10 cellular contexts compared by ENCODE assay signal in the genomic region with DNA sequence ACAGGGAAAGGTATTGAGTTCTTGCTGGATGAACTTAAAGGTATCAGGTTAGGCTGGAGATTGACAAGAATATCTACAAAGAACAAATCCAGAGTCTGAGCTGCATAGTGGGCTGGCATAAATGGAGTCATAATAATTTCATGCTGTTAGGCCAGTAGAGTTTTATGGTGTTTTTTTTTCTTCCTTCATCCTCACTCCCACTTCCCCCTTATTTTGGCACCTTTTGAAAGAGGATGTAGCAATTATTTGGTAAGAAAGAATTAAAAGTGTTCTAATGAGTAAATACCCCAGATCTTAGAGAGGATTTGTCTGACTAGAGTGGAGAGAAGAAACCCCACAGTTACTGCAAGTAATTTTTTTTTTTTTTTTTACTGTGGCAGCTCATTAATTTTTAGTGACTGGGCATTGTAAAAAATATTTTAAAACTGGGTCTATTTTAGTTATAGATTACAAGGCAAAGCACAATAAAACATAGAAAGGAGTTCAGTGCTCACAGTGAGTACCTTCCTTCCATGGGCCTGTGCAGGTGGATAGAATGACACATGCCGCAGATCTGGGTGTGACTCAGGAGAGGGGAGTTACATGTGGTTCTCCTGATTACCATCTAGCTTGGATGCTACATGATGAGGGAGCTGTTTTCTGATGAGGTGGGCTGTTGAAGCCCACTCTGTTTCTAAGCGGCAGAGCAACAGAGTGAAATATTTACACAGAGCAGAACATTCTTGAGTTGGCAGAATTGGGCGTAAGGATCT. TPM values are rescaled to one million over a fixed set of nuclear protein-coding genes. Genes with fewer than 3 reads are reported as not detected.
DNase-seq lines count a peak whose midpoint lies in the region; ATAC-seq and TF ChIP-seq lines count a peak whose summit lies in the region.
"Had no signal": no experiment of that assay in that cellular context is flagged by ENCODE, and none has a peak within 500 bp of the region (broad histone marks: within the 10 kb centered on the region; RNA-seq: fewer than 3 reads in every experiment).

No MANE protein-coding gene starts in this region.

- DNase-seq in CD4-positive, alpha-beta memory T cell: peak in 1 of 5 donors; percentile 67
- DNase-seq in MV-4-11 (lab: John Stamatoyannopoulos, UW) (peak; percentile 75), memory B cell (ENCODE audit: low spot score in 2 of 2) (no peak), NCI-H226 (no peak), esophagus squamous epithelium (lab: John Stamatoyannopoulos, UW) (no peak), progenitor cell of endocrine pancreas (ENCODE audit: low spot score, unreplicated experiment) (no peak)
- DNase-seq in activated T-cell treated with anti-CD3 and anti-CD28 coated beads, Interleukin-2, amount 50 U/mL, for 48 hours: peak; percentile 51 to 60
- DNase-seq: upper lobe of right lung had no signal

- H3K36me3 ChIP-seq in CD4-positive, alpha-beta memory T cell (ENCODE audit: insufficient read depth, low read length): no peaks in the 10 kb centered on the region
- H3K36me3 ChIP-seq in esophagus squamous epithelium: peaks cover 0 to 13% (median 0%) of the 10 kb centered on the region in 3 donors

- no peaks in the 10 kb centered on the region for H3K27me3 ChIP-seq in CD4-positive, alpha-beta memory T cell (ENCODE audit: insufficient read depth, low read length)
- H3K27me3 ChIP-seq in esophagus squamous epithelium: no peaks in the 10 kb centered on the region
- H3K27me3 ChIP-seq: upper lobe of right lung had no signal

- H3K27ac Mint-ChIP-seq in CD4-positive, alpha-beta memory T cell: peak overlapping the region; percentile 53 to 98 (median 88)
- H3K27ac Mint-ChIP-seq in memory B cell (peak overlapping the region; percentile 92), progenitor cell of endocrine pancreas (no peak overlapping the region)

- H3K4me1 ChIP-seq in CD4-positive, alpha-beta memory T cell (ENCODE audit: insufficient read depth, low read length): peaks cover 70% of the 10 kb centered on the region
- peaks cover 8 to 94% (median 49%) of the 10 kb centered on the region in 3 donors for H3K4me1 ChIP-seq in esophagus squamous epithelium

- peak overlapping the region; percentile 46 for H3K27ac ChIP-seq in CD4-positive, alpha-beta memory T cell (ENCODE audit: low read depth, low read length)
- H3K27ac ChIP-seq in esophagus squamous epithelium: no peak overlapping the region
- H3K27ac ChIP-seq: upper lobe of right lung had no signal

- WGBS in esophagus squamous epithelium, 2 donors: 91 to 92% methylated on average over 3 of the region's 3 CpGs

- ATAC-seq in memory B cell (ENCODE audit: low read depth) (no peak), HG03354 (IDR thresholded peaks at IDR 0.05; ENCODE audit: poor library complexity, severe bottlenecking, unreplicated experiment) (no peak)
- ATAC-seq: HCT116, upper lobe of right lung had no signal

- H3K9me3 ChIP-seq in CD4-positive, alpha-beta memory T cell (ENCODE audit: control insufficient read depth in 1 of 2, low read length in 2 of 2): no peaks in the 10 kb centered on the region
- H3K9me3 ChIP-seq in esophagus squamous epithelium: no peaks in the 10 kb centered on the region
- H3K9me3 ChIP-seq: upper lobe of right lung had no signal

- POLR2A ChIA-PET in CD4-positive, alpha-beta memory T cell (lab: Charles Lee; ENCODE audit: partially characterized antibody): interaction anchor here (0.6 to 6.2 kb wide), 8 partner anchors 11 to 699 kb away, joined by 3 to 39 read pairs (median 6); partner anchors contain the start of genes ARL8B, BHLHE40 and ITPR1

- H3K4me3 Mint-ChIP-seq in CD4-positive, alpha-beta memory T cell: peak overlapping the region; percentile 2 to 84 (median 71)
- H3K4me3 Mint-ChIP-seq in memory B cell (peak overlapping the region; percentile 75), progenitor cell of endocrine pancreas (ENCODE audit: low read depth) (no peak overlapping the region)

- no peak for TF ChIP-seq POLR2A in esophagus squamous epithelium (IDR thresholded peaks at IDR 0.05)

- peaks cover 32 to 59% of the 10 kb centered on the region in 2 donors for H3K36me3 Mint-ChIP-seq in CD4-positive, alpha-beta memory T cell
- H3K36me3 Mint-ChIP-seq in memory B cell (peaks cover 37% of the 10 kb centered on the region), progenitor cell of endocrine pancreas (ENCODE audit: insufficient read depth) (peaks cover 17% of the 10 kb centered on the region)

- H3K27me3 Mint-ChIP-seq in CD4-positive, alpha-beta memory T cell: no peaks in the 10 kb centered on the region
- H3K27me3 Mint-ChIP-seq in memory B cell: no peaks in the 10 kb centered on the region
- no peaks in the 10 kb centered on the region for H3K27me3 Mint-ChIP-seq in progenitor cell of endocrine pancreas

- TF ChIP-seq CTCF in esophagus squamous epithelium (IDR thresholded peaks at IDR 0.05) (no peak), progenitor cell of endocrine pancreas (IDR thresholded peaks at IDR 0.05; ENCODE audit: unreplicated experiment) (no peak)

- CTCF ChIA-PET in CD4-positive, alpha-beta memory T cell (lab: Charles Lee; ENCODE audit: partially characterized antibody): interaction anchor here (0.9 to 2.4 kb wide), 7 partner anchors 11 to 213 kb away, joined by 3 to 12 read pairs (median 3); partner anchors contain the start of gene ARL8B

- peaks cover 0 to 5% (median 0%) of the 10 kb centered on the region in 8 donors for H3K9me3 Mint-ChIP-seq in CD4-positive, alpha-beta memory T cell
- H3K9me3 Mint-ChIP-seq in memory B cell (peaks cover 3% of the 10 kb centered on the region), progenitor cell of endocrine pancreas (ENCODE audit: low read depth) (no peaks in the 10 kb centered on the region)

- H3K4me1 Mint-ChIP-seq in CD4-positive, alpha-beta memory T cell: peaks cover 56 to 81% (median 66%) of the 10 kb centered on the region in 4 donors
- H3K4me1 Mint-ChIP-seq in memory B cell: peaks cover 57% of the 10 kb centered on the region
- H3K4me1 Mint-ChIP-seq in progenitor cell of endocrine pancreas (ENCODE audit: low read depth): peaks cover 32% of the 10 kb centered on the region

- H3K4me3 ChIP-seq in CD4-positive, alpha-beta memory T cell (ENCODE audit: low read length in 2 of 2): peak overlapping the region in 1 of 2 donors; percentile 6
- no peak overlapping the region for H3K4me3 ChIP-seq in esophagus squamous epithelium
- H3K4me3 ChIP-seq: upper lobe of right lung had no signal

- intact Hi-C loops in CD4-positive, alpha-beta memory T cell (cut with micrococcal nuclease): no loop called here
- intact Hi-C loops in esophagus squamous epithelium (cut with DNase I): no loop called here

RNA-seq across cellular contexts. Expression of gene EDEM1, which starts 5.2 kb away (rescaled TPM):
- total RNA-seq in CD4-positive, alpha-beta memory T cell: 100 to 1,000 TPM; 146 to 153 TPM
- 10 to 100 TPM; 42.4 to 52.9 TPM for polyA plus RNA-seq in CD4-positive, alpha-beta memory T cell
- 10 to 100 TPM; 25.0 to 56.6 (median 40.2) TPM for total RNA-seq in esophagus squamous epithelium
- 24.1 and 25.4 TPM in 2 replicates for total RNA-seq in progenitor cell of endocrine pancreas

Comparison
In these comparisons a context has a peak if more than half of its experiments do, and no peak if none do; other contexts are left out.
1. DNase-seq: peak in MV-4-11 (single experiment) and activated T-cell treated with anti-CD3 and anti-CD28 coated beads, Interleukin-2, amount 50 U/mL, for 48 hours (2 of 2); none in memory B cell (0 of 2), NCI-H226 (single experiment), esophagus squamous epithelium (single experiment) and progenitor cell of endocrine pancreas (single experiment).